Comparison of ENCODE assay signal across 8 cellular contexts in genomic region chr19:40601061-40601973, GRCh38. TPM values are rescaled to one million over a fixed set of nuclear protein-coding genes. Genes with fewer than 3 reads are reported as not detected.
A peak's percentile ranks its signal among the peaks of the same experiment; 100 is the strongest.
DNase-seq lines count a peak whose midpoint lies in the region; TF ChIP-seq lines count a peak whose summit lies in the region.

LTBP4 (plus strand) TSS chr19:40601369; CDS start chr19:40601388, 19 bp downstream.

- in situ Hi-C loops in transverse colon (cut with MboI; ENCODE audit: low pct_ligation_motif_present in 1 of 4, low pct_unique_long_range_greater_than_20kb in 1 of 4, low sequenced_read_pairs in 3 of 4): no loop called here

- H3K4me3 ChIP-seq in SJCRH30 (peak within 1 kb of the TSS; percentile 52), ectodermal cell (ENCODE audit: insufficient read depth, low read depth, low read length) (peak within 1 kb of the TSS; percentile 37), transverse colon (peak within 1 kb of the TSS; percentile 35 to 62 (median 44))

- H3K4me1 ChIP-seq in SJCRH30 (peaks cover 32% of the 10 kb centered on the region), ectodermal cell (ENCODE audit: control insufficient read depth, insufficient read depth, low read length) (peaks cover 52% of the 10 kb centered on the region), transverse colon (peaks cover 41 to 93% (median 80%) of the 10 kb centered on the region in 4 donors)

- CTCF ChIA-PET in activated CD4-positive, alpha-beta T cell treated with anti-CD3 and anti-CD28 coated beads, Interleukin-2, amount 10 ng/mL, durations not matched to agents 7 days and 5 days (lab: Charles Lee): interaction anchor here (0.6 to 1.6 kb wide), 6 partner anchors 8 to 177 kb away, joined by 3 to 5 read pairs (median 3); no protein-coding TSS in a partner anchor

- H3K4me3 Mint-ChIP-seq in activated CD4-positive, alpha-beta T cell treated with anti-CD3 and anti-CD28 coated beads, Interleukin-2, amount 10 ng/mL, durations not matched to agents 7 days and 5 days: peak within 1 kb of the TSS; percentile 6

- H3K27ac ChIP-seq in SJCRH30 (no peak within 1 kb of the TSS; the same call in 1 of the 2 replicates), ectodermal cell (ENCODE audit: insufficient read depth, low read depth, low read length, poor library complexity, severe bottlenecking) (no peak within 1 kb of the TSS), transverse colon (peak within 1 kb of the TSS; percentile 90 to 96 (median 91))

- intact Hi-C loops in transverse colon (cut with DNase I; ENCODE audit: low total_unique reads): no loop called here

- H3K36me3 Mint-ChIP-seq in activated CD4-positive, alpha-beta T cell treated with anti-CD3 and anti-CD28 coated beads, Interleukin-2, amount 10 ng/mL, durations not matched to agents 7 days and 5 days (ENCODE audit: low read depth): no peaks in the 10 kb centered on the region

- H3K27ac Mint-ChIP-seq in activated CD4-positive, alpha-beta T cell treated with anti-CD3 and anti-CD28 coated beads, Interleukin-2, amount 10 ng/mL, durations not matched to agents 7 days and 5 days: no peak within 1 kb of the TSS

- H3K9me3 Mint-ChIP-seq in activated CD4-positive, alpha-beta T cell treated with anti-CD3 and anti-CD28 coated beads, Interleukin-2, amount 10 ng/mL, durations not matched to agents 7 days and 5 days: no peaks in the 10 kb centered on the region

- no peak for DNase-seq in activated CD4-positive, alpha-beta T cell treated with anti-CD3 and anti-CD28 coated beads, Interleukin-2, amount 10 ng/mL, durations not matched to agents 7 days and 5 days
- no peak for DNase-seq in activated CD4-positive, alpha-beta T cell treated with anti-CD3 and anti-CD28 coated beads, Interleukin-2, amount 50 U/mL, for 1 hour
- DNase-seq in SJCRH30 (peak in 1 of 2 experiments; percentile 50), mesenteric fat pad (ENCODE audit: low spot score) (no peak), transverse colon (peak; percentile 70), SHP77 treated with DMSO at 0.1 percent for 48 hours (lab: John Stamatoyannopoulos, UW) (no peak), SIG-M5 treated with dmso at 0.1 percent for 504 hours (lab: John Stamatoyannopoulos, UW; ENCODE audit: unreplicated experiment) (no peak)

- POLR2A ChIA-PET in activated CD4-positive, alpha-beta T cell treated with anti-CD3 and anti-CD28 coated beads, Interleukin-2, amount 10 ng/mL, durations not matched to agents 7 days and 5 days (lab: Charles Lee): interaction anchor here (0.6 kb wide), 1 partner anchor 46 kb away, joined by 6 read pairs; no protein-coding TSS in a partner anchor

- H3K9me3 ChIP-seq in SJCRH30 (replicated peaks): no peaks in the 10 kb centered on the region
- H3K9me3 ChIP-seq in ectodermal cell (ENCODE audit: control insufficient read depth, low read length): no peaks in the 10 kb centered on the region
- no peaks in the 10 kb centered on the region for H3K9me3 ChIP-seq in transverse colon

- peaks cover 43% of the 10 kb centered on the region for H3K27me3 Mint-ChIP-seq in activated CD4-positive, alpha-beta T cell treated with anti-CD3 and anti-CD28 coated beads, Interleukin-2, amount 10 ng/mL, durations not matched to agents 7 days and 5 days

- H3K4me1 Mint-ChIP-seq in activated CD4-positive, alpha-beta T cell treated with anti-CD3 and anti-CD28 coated beads, Interleukin-2, amount 10 ng/mL, durations not matched to agents 7 days and 5 days: peaks cover 67% of the 10 kb centered on the region

- TF ChIP-seq CTCF in transverse colon (IDR thresholded peaks at IDR 0.05): no peak

- no peak for TF ChIP-seq EP300 in transverse colon (IDR thresholded peaks at IDR 0.05; ENCODE audit: low read depth)

- H3K36me3 ChIP-seq in SJCRH30: no peaks in the 10 kb centered on the region
- H3K36me3 ChIP-seq in ectodermal cell (ENCODE audit: control insufficient read depth, insufficient read depth, low read length): no peaks in the 10 kb centered on the region
- no peaks in the 10 kb centered on the region for H3K36me3 ChIP-seq in transverse colon

- TF ChIP-seq POLR2A in transverse colon (IDR thresholded peaks at IDR 0.05): no peak

- no peaks in the 10 kb centered on the region; the same call in 1 of the 2 replicates for H3K27me3 ChIP-seq in SJCRH30
- H3K27me3 ChIP-seq in ectodermal cell (ENCODE audit: control insufficient read depth, insufficient read depth, low read length, poor library complexity, severe bottlenecking): peaks cover 79% of the 10 kb centered on the region
- H3K27me3 ChIP-seq in transverse colon: peaks cover 51% of the 10 kb centered on the region

- WGBS in ectodermal cell, 2 experiments: 2 to 3% methylated on average over 86 to 87 of the region's 87 CpGs
- 0 to 1% methylated on average over 5 to 42 of the region's 87 CpGs for WGBS in transverse colon (ENCODE audit: low coverage in 1 of 2), 2 donors

RNA-seq across cellular contexts. Expression of gene LTBP4, which starts in this region (rescaled TPM):
- 10 to 100 TPM; 71.3 to 75.7 TPM for total RNA-seq in activated CD4-positive, alpha-beta T cell treated with anti-CD3 and anti-CD28 coated beads, Interleukin-2, amount 10 ng/mL, durations not matched to agents 7 days and 5 days
- 4.0 and 5.6 TPM in 2 replicates for total RNA-seq in SJCRH30 (2014; rRNA removed; shearing (Covaris generic))
- 149 TPM for polyA plus RNA-seq in ectodermal cell (2013, experiment 1 of 4)
- polyA plus RNA-seq in ectodermal cell (2013, experiment 2 of 4): 154 TPM
- 117 TPM for polyA plus RNA-seq in ectodermal cell (2013, experiment 3 of 4)
- 145 TPM for polyA plus RNA-seq in ectodermal cell (2013, experiment 4 of 4)
- total RNA-seq in mesenteric fat pad (217 TPM), transverse colon (100 to 1,000 TPM; 122 to 477 (median 253) TPM)

Comparison
In these comparisons a context has a peak if more than half of its experiments do, and no peak if none do; other contexts are left out.
1. RNA of gene LTBP4 (total RNA-seq): 122 to 477 TPM in transverse colon, 217 TPM in mesenteric fat pad (single experiment) and 71.3 to 75.7 TPM in activated CD4-positive, alpha-beta T cell treated with anti-CD3 and anti-CD28 coated beads, Interleukin-2, amount 10 ng/mL, durations not matched to agents 7 days and 5 days; 4.0 to 5.6 TPM in SJCRH30; every median in the first group is over 10 times any median in the second.
2. H3K27ac ChIP-seq: peak in transverse colon (4 of 4); none in SJCRH30 (single experiment) and ectodermal cell (single experiment).
3. Peak in every context shown above with its lines, with median percentiles within 50 percentile points of each other: H3K4me3 ChIP-seq.